34 cellular contexts compared by ENCODE assay signal in genomic region chr10:121639416-121639815, GRCh38. TPM values are rescaled to one million over a fixed set of nuclear protein-coding genes. Genes with fewer than 3 reads are reported as not detected.
"Had no signal": no experiment of that assay in that cellular context is flagged by ENCODE, and none has a peak within 500 bp of the region (broad histone marks: within the 10 kb centered on the region; RNA-seq: fewer than 3 reads in every experiment).

No MANE protein-coding gene starts in this region.

- H3K27ac ChIP-seq: adrenal gland, body of pancreas, coronary artery, dorsolateral prefrontal cortex, esophagus muscularis mucosa, gastroesophageal sphincter had no signal

- H3K4me1 ChIP-seq: adrenal gland, body of pancreas, esophagus muscularis mucosa, gastroesophageal sphincter had no signal

- H3K4me1 Mint-ChIP-seq: activated CD4-positive, alpha-beta T cell treated with anti-CD3 and anti-CD28 coated beads for 36 hours; activated CD4-positive, alpha-beta T cell treated with anti-CD3 and anti-CD28 coated beads, Interleukin-2, amount 10 ng/mL, durations not matched to agents 24 days and 14 days; activated CD8-positive, alpha-beta memory T cell treated with anti-CD3 and anti-CD28 coated beads, Interleukin-2, amount 10 ng/mL, durations not matched to agents 7 days and 5 days; activated naive CD4-positive, alpha-beta T cell treated with anti-CD3 and anti-CD28 coated beads, Interleukin-2, amount 50 U/mL, for 24 hours; activated naive CD8-positive, alpha-beta T cell treated with anti-CD3 and anti-CD28 coated beads for 36 hours; activated naive CD8-positive, alpha-beta T cell treated with anti-CD3 and anti-CD28 coated beads, Interleukin-2, amount 50 U/mL, for 24 hours; central memory CD8-positive, alpha-beta T cell; endodermal cell had no signal

- H3K27me3 Mint-ChIP-seq: activated CD4-positive, alpha-beta T cell treated with anti-CD3 and anti-CD28 coated beads for 36 hours; activated CD4-positive, alpha-beta T cell treated with anti-CD3 and anti-CD28 coated beads, Interleukin-2, amount 10 ng/mL, durations not matched to agents 24 days and 14 days; activated CD8-positive, alpha-beta memory T cell treated with anti-CD3 and anti-CD28 coated beads, Interleukin-2, amount 10 ng/mL, durations not matched to agents 7 days and 5 days; activated naive CD8-positive, alpha-beta T cell treated with anti-CD3 and anti-CD28 coated beads for 36 hours; activated naive CD8-positive, alpha-beta T cell treated with anti-CD3 and anti-CD28 coated beads, Interleukin-2, amount 50 U/mL, for 24 hours; dendritic cell treated with granulocyte-macrophage colony-stimulating factor and Interleukin-4, amounts not matched to agents 40 ng/mL and 50 ng/mL, for 4 days had no signal

- H3K9me3 ChIP-seq: adrenal gland had no signal

- H3K4me3 Mint-ChIP-seq: activated CD4-positive, alpha-beta memory T cell treated with anti-CD3 and anti-CD28 coated beads for 36 hours; activated CD4-positive, alpha-beta T cell treated with anti-CD3 and anti-CD28 coated beads for 36 hours; activated CD4-positive, alpha-beta T cell treated with anti-CD3 and anti-CD28 coated beads, Interleukin-2, amount 10 ng/mL, durations not matched to agents 24 days and 14 days; activated CD8-positive, alpha-beta memory T cell treated with anti-CD3 and anti-CD28 coated beads, Interleukin-2, amount 10 ng/mL, durations not matched to agents 7 days and 5 days; activated CD8-positive, alpha-beta T cell treated with anti-CD3 and anti-CD28 coated beads, Interleukin-2, amount 10 ng/mL, durations not matched to agents 7 days and 5 days; activated naive CD4-positive, alpha-beta T cell treated with anti-CD3 and anti-CD28 coated beads for 36 hours; activated naive CD4-positive, alpha-beta T cell treated with anti-CD3 and anti-CD28 coated beads, Interleukin-2, amount 50 U/mL, for 24 hours; activated naive CD8-positive, alpha-beta T cell treated with anti-CD3 and anti-CD28 coated beads for 36 hours; activated naive CD8-positive, alpha-beta T cell treated with anti-CD3 and anti-CD28 coated beads, Interleukin-2, amount 50 U/mL, for 24 hours; activated T-helper 1 cell treated with anti-CD3 and anti-CD28 coated beads, Interleukin-12 subunit alpha, Interleukin-12 subunit beta, Interleukin-2, Interleukin-4 antibody, amounts not matched to agents 30 ng/mL and 10 ng/mL and 1 ng/mL, durations not matched to agents 14 hours and 24 hours and 36 hours; central memory CD8-positive, alpha-beta T cell; dendritic cell treated with granulocyte-macrophage colony-stimulating factor and Interleukin-4, amounts not matched to agents 40 ng/mL and 50 ng/mL, for 4 days; endodermal cell had no signal

- H3K4me3 ChIP-seq: adrenal gland, body of pancreas, coronary artery, dorsolateral prefrontal cortex, esophagus muscularis mucosa, gastroesophageal sphincter had no signal

- DNase-seq: activated CD4-positive, alpha-beta memory T cell treated with anti-CD3 and anti-CD28 coated beads for 36 hours; activated CD4-positive, alpha-beta T cell treated with anti-CD3 and anti-CD28 coated beads for 36 hours; activated CD4-positive, alpha-beta T cell treated with anti-CD3 and anti-CD28 coated beads, Interleukin-2, amount 10 ng/mL, durations not matched to agents 24 days and 14 days; activated CD4-positive, CD25-positive, alpha-beta regulatory T cell; activated CD4-positive, CD25-positive, alpha-beta regulatory T cell treated with anti-CD3 and anti-CD28 coated beads, Interleukin-2, amount 50 U/mL, for 72 hours; activated CD8-positive, alpha-beta memory T cell treated with anti-CD3 and anti-CD28 coated beads, Interleukin-2, amount 10 ng/mL, durations not matched to agents 7 days and 5 days; activated CD8-positive, alpha-beta memory T cell treated with anti-CD3 and anti-CD28 coated beads, Interleukin-2, amount 50 U/mL, for 4 hours; activated CD8-positive, alpha-beta T cell treated with anti-CD3 and anti-CD28 coated beads, Interleukin-2, amount 10 ng/mL, durations not matched to agents 7 days and 5 days; activated effector memory CD4-positive, alpha-beta T cell treated with anti-CD3 and anti-CD28 coated beads, Interleukin-2, amount 50 U/mL, for 16 hours; activated naive CD4-positive, alpha-beta T cell treated with anti-CD3 and anti-CD28 coated beads for 36 hours; activated naive CD8-positive, alpha-beta T cell treated with anti-CD3 and anti-CD28 coated beads for 36 hours; activated naive CD8-positive, alpha-beta T cell treated with anti-CD3 and anti-CD28 coated beads, Interleukin-2, amount 50 U/mL, for 24 hours; activated T-cell treated with anti-CD3 and anti-CD28 coated beads, Interleukin-2, amount 50 U/mL, for 1 hour; activated T-cell treated with anti-CD3 and anti-CD28 coated beads, Interleukin-2, amount 50 U/mL, for 48 hours; adrenal gland; amygdala; body of pancreas; dorsolateral prefrontal cortex; effector memory CD4-positive, alpha-beta T cell; endodermal cell; erythroblast; foreskin melanocyte; head of caudate nucleus; T-helper 2 cell had no signal

- H3K27ac Mint-ChIP-seq: activated CD4-positive, alpha-beta memory T cell treated with anti-CD3 and anti-CD28 coated beads for 36 hours; activated CD4-positive, alpha-beta T cell treated with anti-CD3 and anti-CD28 coated beads for 36 hours; activated CD4-positive, alpha-beta T cell treated with anti-CD3 and anti-CD28 coated beads, Interleukin-2, amount 10 ng/mL, durations not matched to agents 24 days and 14 days; activated CD8-positive, alpha-beta memory T cell treated with anti-CD3 and anti-CD28 coated beads, Interleukin-2, amount 10 ng/mL, durations not matched to agents 7 days and 5 days; activated CD8-positive, alpha-beta T cell treated with anti-CD3 and anti-CD28 coated beads, Interleukin-2, amount 10 ng/mL, durations not matched to agents 7 days and 5 days; activated naive CD4-positive, alpha-beta T cell treated with anti-CD3 and anti-CD28 coated beads for 36 hours; activated naive CD4-positive, alpha-beta T cell treated with anti-CD3 and anti-CD28 coated beads, Interleukin-2, amount 50 U/mL, for 24 hours; activated naive CD8-positive, alpha-beta T cell treated with anti-CD3 and anti-CD28 coated beads for 36 hours; activated naive CD8-positive, alpha-beta T cell treated with anti-CD3 and anti-CD28 coated beads, Interleukin-2, amount 50 U/mL, for 24 hours; activated T-helper 1 cell treated with anti-CD3 and anti-CD28 coated beads, Interleukin-12 subunit alpha, Interleukin-12 subunit beta, Interleukin-2, Interleukin-4 antibody, amounts not matched to agents 30 ng/mL and 10 ng/mL and 1 ng/mL, durations not matched to agents 14 hours and 24 hours and 36 hours; activated T-helper 2 cell treated with anti-CD3 and anti-CD28 coated beads, Interferon-gamma antibody, Interleukin-2, Interleukin-4, amounts not matched to agents 10 μg/mL and 5 μg/mL and 100 μg/mL, durations not matched to agents 14 hours and 24 hours and 36 hours; dendritic cell treated with granulocyte-macrophage colony-stimulating factor and Interleukin-4, amounts not matched to agents 40 ng/mL and 50 ng/mL, for 4 days; endodermal cell had no signal

- H3K36me3 ChIP-seq: adrenal gland, esophagus muscularis mucosa, gastroesophageal sphincter had no signal

- H3K27me3 ChIP-seq: adrenal gland, body of pancreas, dorsolateral prefrontal cortex, esophagus muscularis mucosa, gastroesophageal sphincter had no signal

- ATAC-seq: activated CD4-positive, alpha-beta T cell treated with anti-CD3 and anti-CD28 coated beads for 36 hours; activated CD8-positive, alpha-beta memory T cell treated with anti-CD3 and anti-CD28 coated beads, Interleukin-2, amount 10 ng/mL, durations not matched to agents 7 days and 5 days; activated CD8-positive, alpha-beta T cell treated with anti-CD3 and anti-CD28 coated beads, Interleukin-2, amount 10 ng/mL, durations not matched to agents 7 days and 5 days; activated naive CD8-positive, alpha-beta T cell treated with anti-CD3 and anti-CD28 coated beads, Interleukin-2, amount 50 U/mL, for 24 hours; body of pancreas; gastroesophageal sphincter had no signal

RNA-seq across cellular contexts. Expression of gene FGFR2, which starts 41.2 kb away (rescaled TPM):
- total RNA-seq: activated CD4-positive, alpha-beta T cell treated with anti-CD3 and anti-CD28 coated beads for 36 hours; activated CD4-positive, alpha-beta T cell treated with anti-CD3 and anti-CD28 coated beads, Interleukin-2, amount 10 ng/mL, durations not matched to agents 24 days and 14 days; activated CD8-positive, alpha-beta memory T cell treated with anti-CD3 and anti-CD28 coated beads for 36 hours; activated CD8-positive, alpha-beta T cell treated with anti-CD3 and anti-CD28 coated beads, Interleukin-2, amount 10 ng/mL, durations not matched to agents 7 days and 5 days; activated naive CD4-positive, alpha-beta T cell treated with anti-CD3 and anti-CD28 coated beads for 36 hours; activated naive CD8-positive, alpha-beta T cell treated with anti-CD3 and anti-CD28 coated beads for 36 hours; activated T-helper 1 cell treated with anti-CD3 and anti-CD28 coated beads, Interleukin-12 subunit alpha, Interleukin-12 subunit beta, Interleukin-2, Interleukin-4 antibody, amounts not matched to agents 30 ng/mL and 10 ng/mL and 1 ng/mL, durations not matched to agents 14 hours and 24 hours and 36 hours; activated T-helper 2 cell treated with anti-CD3 and anti-CD28 coated beads, Interferon-gamma antibody, Interleukin-2, Interleukin-4, amounts not matched to agents 10 μg/mL and 5 μg/mL and 100 μg/mL, durations not matched to agents 14 hours and 24 hours and 36 hours; T-helper 1 cell treated with Interleukin-12 subunit alpha and Interleukin-12 subunit beta and Interleukin-4 antibody, amounts not matched to agents 30 ng/mL and 1 ng/mL, for 36 hours had no signal
